ENCODE assay signal across 1 cellular context in the genomic region with DNA sequence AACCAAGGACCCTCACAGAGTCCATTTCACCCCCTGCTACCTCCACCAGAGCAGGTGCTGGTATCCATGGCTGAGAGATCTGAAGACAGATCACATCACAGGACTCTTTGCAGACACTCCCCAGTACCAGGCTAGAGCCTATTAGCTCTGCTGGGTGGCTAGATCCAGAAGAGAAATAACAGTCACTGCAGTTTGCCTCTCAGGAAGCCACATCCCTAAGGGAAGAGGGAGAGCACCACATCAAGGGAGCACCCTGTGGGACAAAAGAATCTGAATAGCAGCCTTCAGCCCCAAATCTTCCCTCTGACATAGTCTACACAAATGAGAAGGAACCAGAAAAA. TPM values are rescaled to one million over a fixed set of nuclear protein-coding genes. Genes with fewer than 3 reads are reported as not detected.
"Had no signal": no experiment of that assay in that cellular context is flagged by ENCODE, and none has a peak within 500 bp of the region (broad histone marks: within the 10 kb centered on the region; RNA-seq: fewer than 3 reads in every experiment).

No MANE protein-coding gene starts in this region.

RNA-seq across cellular contexts. Expression of a gene that starts 37.5 kb away (rescaled TPM):
- total RNA-seq: natural killer cell treated with Interleukin-12 subunit alpha and Interleukin-12 subunit beta and Interleukin-15 and Interleukin-18, amount 100 ng/mL, for 72 hours had no signal
